In the genomic region with DNA sequence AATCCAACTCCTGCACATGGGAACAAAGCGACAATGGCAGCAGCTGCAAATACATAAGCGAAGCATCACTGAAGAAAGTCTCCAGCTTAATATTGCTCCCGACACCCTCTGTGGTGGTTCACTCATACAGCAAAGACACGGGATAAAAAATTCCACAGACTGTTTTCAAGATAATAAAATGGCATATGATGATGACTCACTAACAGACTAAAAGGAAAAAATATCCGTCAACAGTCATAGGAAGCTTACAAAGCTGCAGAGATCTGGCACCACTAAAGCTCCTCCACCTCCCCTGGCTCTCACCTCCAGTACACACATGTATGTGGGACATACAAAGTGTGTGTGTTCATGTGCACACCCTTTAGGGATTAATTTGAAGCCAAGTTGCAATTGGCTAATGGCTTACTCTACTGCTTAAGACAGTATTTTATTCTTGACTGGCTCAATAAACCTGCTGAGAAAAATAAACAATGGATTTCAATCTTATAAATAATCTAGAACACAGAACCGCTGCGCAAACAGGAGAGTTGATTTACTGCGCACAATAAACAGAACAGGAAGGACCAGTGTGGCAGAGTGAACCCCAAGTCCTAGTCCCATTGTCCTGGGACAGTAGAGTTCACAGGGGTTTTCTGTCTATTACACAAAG, we compare ENCODE assay signal across 9 cellular contexts.
DNase-seq lines count a peak whose midpoint lies in the region; ATAC-seq and TF ChIP-seq lines count a peak whose summit lies in the region.
"Had no signal": no experiment of that assay in that cellular context is flagged by ENCODE, and none has a peak within 500 bp of the region (broad histone marks: within the 10 kb centered on the region; RNA-seq: fewer than 3 reads in every experiment).

No MANE protein-coding gene starts in this region.

- H3K4me1 Mint-ChIP-seq in nephron, result peaks cover 66% of the 10 kb centered on the region

- TF ChIP-seq CTCF in AG04450 (IDR thresholded peaks at IDR 0.05; ENCODE audit: low read depth, low read length), result 0 out of 2 replicates have a peak, but pooled peaks have one; percentile 25
- no peak for TF ChIP-seq CTCF in nephron (IDR thresholded peaks at IDR 0.05; ENCODE audit: unreplicated experiment in 3 of 3)

- H3K9me3 Mint-ChIP-seq in nephron, result no peaks in the 10 kb centered on the region

- ATAC-seq in HG02938 (IDR thresholded peaks at IDR 0.05; ENCODE audit: unreplicated experiment), result no peak

- H3K27me3 ChIP-seq in AG04450 (ENCODE audit: control insufficient read depth, insufficient read depth, low read length), result no peaks in the 10 kb centered on the region

- peaks cover 43% of the 10 kb centered on the region for H3K36me3 Mint-ChIP-seq in nephron (ENCODE audit: low read depth)

- CTCF ChIA-PET in AG04450 (lab: Charles Lee), result interaction anchor here (0.7 to 0.9 kb wide), 3 partner anchors 98 to 437 kb away, joined by 3 read pairs; no protein-coding TSS in a partner anchor

- POLR2A ChIA-PET in AG04450 (lab: Yijun Ruan, JAX), result interaction anchor here (1.2 to 1.6 kb wide), 4 partner anchors 10 to 328 kb away, joined by 3 to 6 read pairs (median 4); no protein-coding TSS in a partner anchor

- H3K4me3 ChIP-seq in AG04450 (ENCODE audit: low read depth, low read length), result no peak overlapping the region

- no peaks in the 10 kb centered on the region for H3K27me3 Mint-ChIP-seq in nephron (ENCODE audit: low read depth)

- no peak overlapping the region for H3K4me3 Mint-ChIP-seq in nephron

- peak; percentile 35 for TF ChIP-seq POLR2A in erythroblast (IDR thresholded peaks at IDR 0.05; ENCODE audit: low read length)

- DNase-seq in AG04450 (ENCODE audit: low read depth, low spot score) (peak; percentile 58), RKO (ENCODE audit: low spot score) (peak; percentile 29), erythroblast (lab: John Stamatoyannopoulos, UW) (peak; percentile 23 to 32), NCI-H1105 treated with DMSO at 0.1 percent for 48 hours (lab: John Stamatoyannopoulos, UW) (no peak), cortex of kidney (lab: John Stamatoyannopoulos, UW) (no peak)
- DNase-seq in stimulated activated CD4-positive, alpha-beta T cell treated with anti-CD3 and anti-CD28 coated beads, Interleukin-1b, Interleukin-23, amount 100 ng/mL, for 48 hours, result no peak
- DNase-seq: substantia nigra had no signal

- peak overlapping the region; percentile 58 for H3K27ac ChIP-seq in AG04450 (ENCODE audit: low read depth, low read length)

- no peaks in the 10 kb centered on the region for H3K9me3 ChIP-seq in AG04450 (ENCODE audit: control insufficient read depth, insufficient read depth, low read length)

- H3K27ac Mint-ChIP-seq in nephron, result peak overlapping the region; percentile 56 to 82 (median 79)

Comparison
In these comparisons a context has a peak if more than half of its experiments do, and no peak if none do; other contexts are left out.
1. DNase-seq: peak in AG04450 (single experiment), RKO (single experiment) and erythroblast (2 of 2); none in NCI-H1105 treated with DMSO at 0.1 percent for 48 hours (single experiment), cortex of kidney (single experiment) and stimulated activated CD4-positive, alpha-beta T cell treated with anti-CD3 and anti-CD28 coated beads, Interleukin-1b, Interleukin-23, amount 100 ng/mL, for 48 hours (single experiment).